ENCODE assay signal across 8 cellular contexts in the genomic region with DNA sequence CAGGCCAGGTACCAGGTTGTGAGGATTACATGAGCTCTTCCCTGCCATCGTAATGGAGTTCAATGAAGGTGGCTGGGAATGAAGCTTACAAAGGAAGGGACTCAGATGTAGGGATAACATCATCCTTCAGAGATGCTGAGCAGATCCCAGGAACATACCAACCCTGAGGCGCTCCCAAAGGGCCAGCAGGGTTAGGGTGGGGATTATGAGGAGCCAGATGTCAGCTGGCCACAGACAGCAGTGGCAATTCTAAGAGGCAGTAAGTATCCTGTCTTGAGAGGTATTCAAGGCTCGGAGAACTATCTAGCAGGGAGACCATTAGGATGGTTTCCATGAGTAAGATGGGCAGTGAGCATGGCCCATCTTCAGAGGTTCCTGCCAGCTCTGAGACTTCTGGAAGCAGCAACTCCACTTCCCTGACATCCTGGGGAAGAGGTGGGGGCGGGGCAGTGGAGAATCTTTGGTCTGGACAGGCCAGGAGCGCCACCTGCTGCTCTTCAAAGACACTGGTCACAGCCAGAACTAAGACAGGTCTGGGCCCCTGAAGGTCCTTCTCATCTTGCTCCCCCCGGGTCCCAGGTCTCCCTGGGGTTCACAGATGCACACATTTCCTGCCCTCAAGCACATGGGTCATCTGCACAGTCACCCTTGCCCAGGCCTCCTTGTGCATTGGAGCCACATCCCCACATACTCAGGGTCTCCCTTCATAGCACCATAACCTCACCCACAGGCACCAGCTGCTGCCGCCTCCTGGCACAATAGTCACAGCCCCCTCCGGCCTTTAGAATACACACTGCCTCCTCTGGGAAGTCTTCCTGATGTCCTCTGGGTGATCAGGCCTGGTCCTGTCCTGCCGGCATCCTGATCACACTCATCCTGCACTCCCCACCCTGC. TPM values are rescaled to one million over a fixed set of nuclear protein-coding genes. Genes with fewer than 3 reads are reported as not detected.
DNase-seq lines count a peak whose midpoint lies in the region; ATAC-seq and TF ChIP-seq lines count a peak whose summit lies in the region.

No MANE protein-coding gene starts in this region.

- POLR2A ChIA-PET in HEK293T (lab: Yijun Ruan, JAX) = interaction anchor here (1.1 to 4.1 kb wide), 2 partner anchors 109 to 193 kb away, joined by 3 to 36 read pairs; no protein-coding TSS in a partner anchor
- POLR2A ChIA-PET in activated CD4-positive, alpha-beta memory T cell treated with anti-CD3 and anti-CD28 coated beads for 36 hours (lab: Charles Lee) = interaction anchor here (0.8 kb wide), 1 partner anchor 110 kb away, joined by 3 read pairs; no protein-coding TSS in a partner anchor

- intact Hi-C loops in activated CD4-positive, alpha-beta memory T cell treated with anti-CD3 and anti-CD28 coated beads for 36 hours (cut with micrococcal nuclease) = loop anchor here (1.0 kb wide), 3 partner anchors 110 to 193 kb away; no protein-coding TSS in a partner anchor

- no peak overlapping the region for H3K27ac ChIP-seq in endodermal cell (ENCODE audit: low read depth, low read length)

- TF ChIP-seq CTCF in endodermal cell (conservative IDR thresholded peaks at IDR 0.05) = peak; percentile 91

- H3K4me1 ChIP-seq in endodermal cell (ENCODE audit: control insufficient read depth, insufficient read depth, low read length) = peaks cover 13% of the 10 kb centered on the region

- H3K9me3 Mint-ChIP-seq in activated CD4-positive, alpha-beta memory T cell treated with anti-CD3 and anti-CD28 coated beads for 36 hours = no peaks in the 10 kb centered on the region
- H3K9me3 Mint-ChIP-seq in endodermal cell = no peaks in the 10 kb centered on the region

- no peak overlapping the region for H3K4me3 Mint-ChIP-seq in activated CD4-positive, alpha-beta memory T cell treated with anti-CD3 and anti-CD28 coated beads for 36 hours
- H3K4me3 Mint-ChIP-seq in endodermal cell = no peak overlapping the region

- no peaks in the 10 kb centered on the region for H3K36me3 ChIP-seq in endodermal cell (ENCODE audit: control insufficient read depth, insufficient read depth, low read length)

- WGBS in endodermal cell (ENCODE audit: insufficient coverage in 1 of 2, insufficient read length in 1 of 2), 2 experiments = 49 to 63% methylated on average over 6 to 9 of the region's 9 CpGs

- peak; percentile 80 for DNase-seq in CD1c-positive myeloid dendritic cell (ENCODE audit: extremely low spot score)
- peak; percentile 94 for DNase-seq in HEK293T (ENCODE audit: extremely low spot score)
- peak; percentile 62 to 86 for DNase-seq in NCI-H524 (lab: John Stamatoyannopoulos, UW)
- DNase-seq in activated CD4-positive, alpha-beta memory T cell treated with anti-CD3 and anti-CD28 coated beads for 36 hours = peak; percentile 74
- DNase-seq in endodermal cell = peak; percentile 96
- DNase-seq in medulla oblongata (ENCODE audit: extremely low spot score) = peak; percentile 95
- DNase-seq in stimulated activated CD8-positive, alpha-beta memory T cell treated with anti-CD3 and anti-CD28 coated beads, Interleukin-4, amount 100 ng/mL, for 24 hours (ENCODE audit: low read depth) = peak; percentile 28

- CTCF ChIA-PET in HEK293T (lab: Yijun Ruan, JAX) = interaction anchor here (0.6 to 6.5 kb wide), 24 partner anchors 8 to 1704 kb away, joined by 3 to 159 read pairs (median 4); no protein-coding TSS in a partner anchor
- CTCF ChIA-PET in activated CD4-positive, alpha-beta memory T cell treated with anti-CD3 and anti-CD28 coated beads for 36 hours (lab: Charles Lee) = interaction anchor here (0.6 to 7.7 kb wide), 23 partner anchors 8 to 198 kb away, joined by 3 to 227 read pairs (median 4); no protein-coding TSS in a partner anchor

- H3K9me3 ChIP-seq in endodermal cell (ENCODE audit: control insufficient read depth, low read length) = no peaks in the 10 kb centered on the region

- H3K27ac Mint-ChIP-seq in activated CD4-positive, alpha-beta memory T cell treated with anti-CD3 and anti-CD28 coated beads for 36 hours = no peak overlapping the region
- no peak overlapping the region for H3K27ac Mint-ChIP-seq in endodermal cell

- H3K9ac ChIP-seq in endodermal cell (ENCODE audit: extremely low read depth, low read length, poor library complexity, severe bottlenecking) = no peak overlapping the region

- no peak overlapping the region for H3K4me3 ChIP-seq in endodermal cell (ENCODE audit: low read length)

- peaks cover 8% of the 10 kb centered on the region for H3K4me1 Mint-ChIP-seq in activated CD4-positive, alpha-beta memory T cell treated with anti-CD3 and anti-CD28 coated beads for 36 hours (ENCODE audit: low read depth)
- H3K4me1 Mint-ChIP-seq in endodermal cell = peaks cover 30% of the 10 kb centered on the region

- no peaks in the 10 kb centered on the region for H3K36me3 Mint-ChIP-seq in activated CD4-positive, alpha-beta memory T cell treated with anti-CD3 and anti-CD28 coated beads for 36 hours
- H3K36me3 Mint-ChIP-seq in endodermal cell (ENCODE audit: low read depth) = no peaks in the 10 kb centered on the region

- no peaks in the 10 kb centered on the region for H3K27me3 ChIP-seq in endodermal cell (ENCODE audit: control insufficient read depth, insufficient read depth, low read length, poor library complexity, severe bottlenecking)

- peaks cover 25% of the 10 kb centered on the region for H3K27me3 Mint-ChIP-seq in activated CD4-positive, alpha-beta memory T cell treated with anti-CD3 and anti-CD28 coated beads for 36 hours
- H3K27me3 Mint-ChIP-seq in endodermal cell (ENCODE audit: insufficient read depth) = peaks cover 12% of the 10 kb centered on the region

- ATAC-seq in GM21825 (IDR thresholded peaks at IDR 0.05; ENCODE audit: unreplicated experiment) = no peak

TF ChIP-seq in HEK293T, 16 proteins besides CTCF, POLR2A, EP300 and RAD21:
- 0 out of 2 replicates have a peak, but pooled peaks have one; percentile 20 for TF ChIP-seq ARNT (IDR thresholded peaks at IDR 0.05)
- no peak for TF ChIP-seq SP1 (IDR thresholded peaks at IDR 0.05)

RNA-seq across cellular contexts. Expression of gene SDC3, which starts 2.8 kb away (rescaled TPM):
- total RNA-seq in activated CD4-positive, alpha-beta memory T cell treated with anti-CD3 and anti-CD28 coated beads for 36 hours = under 1 TPM; 0.12 to 0.17 TPM
- total RNA-seq in endodermal cell = 100 to 1,000 TPM in 1 of 2 donors, 10 to 100 TPM in 1; 94.1 to 143 TPM
- polyA plus RNA-seq in endodermal cell (2013, experiment 1 of 2) = 94.6 TPM
- 84.7 TPM for polyA plus RNA-seq in endodermal cell (2013, experiment 2 of 2)

Comparison
In these comparisons a context has a peak if more than half of its experiments do, and no peak if none do; other contexts are left out.
1. DNase-seq: peak in every context shown above with its lines; median percentile 96 in endodermal cell; 95 in medulla oblongata; 94 in HEK293T; 80 in CD1c-positive myeloid dendritic cell; 74 in NCI-H524; 74 in activated CD4-positive, alpha-beta memory T cell treated with anti-CD3 and anti-CD28 coated beads for 36 hours; 28 in stimulated activated CD8-positive, alpha-beta memory T cell treated with anti-CD3 and anti-CD28 coated beads, Interleukin-4, amount 100 ng/mL, for 24 hours.
2. RNA of gene SDC3, which starts 2.8 kb away (total RNA-seq): 94.1 to 143 TPM in endodermal cell; 0.12 to 0.17 TPM in activated CD4-positive, alpha-beta memory T cell treated with anti-CD3 and anti-CD28 coated beads for 36 hours; every median in the first group is over 10 times any median in the second.